ENCODE assay signal across 15 cellular contexts in the genomic region with DNA sequence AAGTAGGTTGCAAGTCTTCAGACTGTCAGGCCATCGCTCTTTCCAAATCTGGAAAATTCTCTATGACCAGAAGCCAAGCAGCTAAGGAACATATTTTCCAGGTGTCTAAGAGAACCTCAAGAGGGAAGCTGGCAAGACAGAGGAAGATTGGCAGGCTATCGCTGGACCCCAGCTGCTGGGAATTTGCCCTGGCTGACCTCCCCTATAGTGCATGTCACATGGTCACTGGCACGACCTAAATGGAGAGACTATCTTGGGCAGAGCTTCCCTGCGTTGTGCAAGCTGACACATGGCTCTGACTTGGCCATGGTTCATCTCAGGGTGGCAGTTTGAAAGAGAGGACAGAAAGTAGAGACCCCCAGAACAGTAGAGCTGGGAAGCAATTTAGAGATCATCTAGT.
DNase-seq lines count a peak whose midpoint lies in the region; ATAC-seq, FAIRE-seq and TF ChIP-seq lines count a peak whose summit lies in the region.
"Had no signal": no experiment of that assay in that cellular context is flagged by ENCODE, and none has a peak within 500 bp of the region (broad histone marks: within the 10 kb centered on the region; RNA-seq: fewer than 3 reads in every experiment).

No MANE protein-coding gene starts in this region.

- DNase-seq in Right ventricle myocardium superior: no peak
- no peak for DNase-seq in cardiac septum (ENCODE audit: low spot score)
- no peak for DNase-seq in heart right ventricle
- DNase-seq in HFFc6: no peak
- no peak for DNase-seq in NCI-H2029 treated with DMSO at 0.1 percent for 48 hours (lab: John Stamatoyannopoulos, UW)
- DNase-seq in RCC 7860 (ENCODE audit: low spot score): no peak
- DNase-seq: ACHN; CD4-positive, CD25-positive, alpha-beta regulatory T cell; DMS79; GOT3; H9 had no signal

- peak overlapping the region; percentile 65 to 88 (median 72) for H3K27ac Mint-ChIP-seq in nephron
- H3K27ac Mint-ChIP-seq in HFFc6: no peak overlapping the region
- H3K27ac Mint-ChIP-seq: CD4-positive, CD25-positive, alpha-beta regulatory T cell; H9 had no signal

- peaks cover 0 to 7% (median 0%) of the 10 kb centered on the region in 7 donors for H3K27me3 ChIP-seq in heart right ventricle
- H3K27me3 ChIP-seq: BLaER1 treated with 17β-estradiol and CSF1 and Interleukin-3, amounts not matched to agents 10 nM and 100 nM had no signal

- H3K9me3 ChIP-seq in heart right ventricle: peaks cover 0 to 5% (median 0%) of the 10 kb centered on the region in 11 donors

- H3K36me3 ChIP-seq in heart right ventricle: no peaks in the 10 kb centered on the region
- H3K36me3 ChIP-seq: BLaER1 treated with 17β-estradiol and CSF1 and Interleukin-3, amounts not matched to agents 10 nM and 100 nM had no signal

- intact Hi-C loops in Right ventricle myocardium superior (cut with DNase I): no loop called here
- intact Hi-C loops in cardiac septum (cut with DNase I): no loop called here
- intact Hi-C loops in heart right ventricle (cut with DNase I): no loop called here

- H3K4me3 Mint-ChIP-seq in nephron (no peak overlapping the region), HFFc6 (no peak overlapping the region)
- H3K4me3 Mint-ChIP-seq: CD4-positive, CD25-positive, alpha-beta regulatory T cell; H9 had no signal

- 28 to 37% methylated on average over 4 of the region's 4 CpGs for WGBS in heart right ventricle, 2 donors

- peaks cover 4% of the 10 kb centered on the region for H3K27me3 Mint-ChIP-seq in nephron (ENCODE audit: low read depth)
- peaks cover 29% of the 10 kb centered on the region for H3K27me3 Mint-ChIP-seq in HFFc6 (ENCODE audit: insufficient read depth)
- H3K27me3 Mint-ChIP-seq: CD4-positive, CD25-positive, alpha-beta regulatory T cell had no signal

- FAIRE-seq in RCC 7860 (lab: Jason Lieb, UNC): no peak
- FAIRE-seq: GM12878, GM18507 had no signal

- H3K4me3 ChIP-seq in heart right ventricle: no peak overlapping the region
- H3K4me3 ChIP-seq: BLaER1 treated with 17β-estradiol and CSF1 and Interleukin-3, amounts not matched to agents 10 nM and 100 nM; GM12878 had no signal

- peaks cover 3% of the 10 kb centered on the region for H3K9me3 Mint-ChIP-seq in nephron
- no peaks in the 10 kb centered on the region for H3K9me3 Mint-ChIP-seq in HFFc6
- H3K9me3 Mint-ChIP-seq: H9 had no signal

- no peaks in the 10 kb centered on the region for H3K36me3 Mint-ChIP-seq in nephron (ENCODE audit: low read depth)
- no peaks in the 10 kb centered on the region for H3K36me3 Mint-ChIP-seq in HFFc6 (ENCODE audit: low read depth)

- H3K4me1 Mint-ChIP-seq in nephron: peaks cover 51% of the 10 kb centered on the region
- H3K4me1 Mint-ChIP-seq in HFFc6 (ENCODE audit: low read depth): peaks cover 7% of the 10 kb centered on the region
- H3K4me1 Mint-ChIP-seq: CD4-positive, CD25-positive, alpha-beta regulatory T cell; H9 had no signal

- H3K27ac ChIP-seq in heart right ventricle: no peak overlapping the region
- H3K27ac ChIP-seq: BLaER1 treated with 17β-estradiol and CSF1 and Interleukin-3, amounts not matched to agents 10 nM and 100 nM had no signal

- H3K4me1 ChIP-seq in heart right ventricle: peaks cover 0 to 24% (median 12%) of the 10 kb centered on the region in 9 donors

- ATAC-seq in Right ventricle myocardium superior (ENCODE audit: poor library complexity) (peak; percentile 64), heart right ventricle (peak in 5 of 8 donors; percentile 34 to 75 (median 53))
- ATAC-seq: GM12878 had no signal

- no peak for TF ChIP-seq CTCF in heart right ventricle (IDR thresholded peaks at IDR 0.05)
- no peak for TF ChIP-seq CTCF in nephron (IDR thresholded peaks at IDR 0.05; ENCODE audit: unreplicated experiment in 3 of 3)
- no peak for TF ChIP-seq CTCF in HFFc6 (IDR thresholded peaks at IDR 0.05)
